29 cellular contexts compared by ENCODE assay signal in genomic region chr6:136843210-136843609, GRCh38.
"Had no signal": no experiment of that assay in that cellular context is flagged by ENCODE, and none has a peak within 500 bp of the region (broad histone marks: within the 10 kb centered on the region; RNA-seq: fewer than 3 reads in every experiment).

No MANE protein-coding gene starts in this region.

- ATAC-seq: left colon; natural killer cell treated with Interleukin-12 subunit alpha and Interleukin-12 subunit beta and Interleukin-15 and Interleukin-18, amount 100 ng/mL, for 72 hours; right lobe of liver; stimulated activated naive CD8-positive, alpha-beta T cell treated with anti-CD3 and anti-CD28 coated beads, Interleukin-15, amount 100 ng/mL, for 72 hours had no signal

- H3K9me3 Mint-ChIP-seq: dendritic cell treated with granulocyte-macrophage colony-stimulating factor and Interleukin-4, amounts not matched to agents 40 ng/mL and 50 ng/mL, for 4 days; immature natural killer cell; memory B cell; natural killer cell treated with Interleukin-12 subunit alpha and Interleukin-12 subunit beta and Interleukin-15 and Interleukin-18, amount 100 ng/mL, for 72 hours; stimulated activated naive CD8-positive, alpha-beta T cell treated with anti-CD3 and anti-CD28 coated beads, Interleukin-15, amount 100 ng/mL, for 72 hours had no signal

- H3K27me3 Mint-ChIP-seq: dendritic cell treated with granulocyte-macrophage colony-stimulating factor and Interleukin-4, amounts not matched to agents 40 ng/mL and 50 ng/mL, for 4 days; memory B cell; naive B cell; natural killer cell treated with Interleukin-12 subunit alpha and Interleukin-12 subunit beta and Interleukin-15 and Interleukin-18, amount 100 ng/mL, for 72 hours; progenitor cell of endocrine pancreas; stimulated activated naive CD8-positive, alpha-beta T cell treated with anti-CD3 and anti-CD28 coated beads, Interleukin-15, amount 100 ng/mL, for 72 hours had no signal

- H3K4me1 ChIP-seq: colonic mucosa, parathyroid adenoma, right lobe of liver, vagina had no signal

- H3K27ac ChIP-seq: colonic mucosa, esophagus squamous epithelium, neutrophil, parathyroid adenoma, right lobe of liver, thyroid gland, vagina had no signal

- H3K36me3 ChIP-seq: colonic mucosa, neutrophil, right lobe of liver, thyroid gland, vagina had no signal

- H3K4me1 Mint-ChIP-seq: endodermal cell; immature natural killer cell; stimulated activated naive CD8-positive, alpha-beta T cell treated with anti-CD3 and anti-CD28 coated beads, Interleukin-15, amount 100 ng/mL, for 72 hours had no signal

- H3K4me3 ChIP-seq: colonic mucosa, esophagus squamous epithelium, lung, right lobe of liver, smooth muscle cell, thyroid gland, vagina had no signal

- H3K9me3 ChIP-seq: colonic mucosa, esophagus squamous epithelium, neutrophil, right lobe of liver, thyroid gland, vagina had no signal

- H3K27ac Mint-ChIP-seq: dendritic cell treated with granulocyte-macrophage colony-stimulating factor and Interleukin-4, amounts not matched to agents 40 ng/mL and 50 ng/mL, for 4 days; endodermal cell; immature natural killer cell; memory B cell; natural killer cell treated with Interleukin-12 subunit alpha and Interleukin-12 subunit beta and Interleukin-15 and Interleukin-18, amount 100 ng/mL, for 72 hours; progenitor cell of endocrine pancreas; stimulated activated naive CD8-positive, alpha-beta T cell treated with anti-CD3 and anti-CD28 coated beads, Interleukin-15, amount 100 ng/mL, for 72 hours had no signal

- DNase-seq: colonic mucosa; effector CD8-positive, alpha-beta T cell; endodermal cell; esophagus squamous epithelium; foreskin melanocyte; hypothalamus; immature natural killer cell; islet precursor cell; kidney glomerular epithelial cell; left colon; naive B cell; right lobe of liver; stimulated activated CD4-positive, alpha-beta T cell treated with anti-CD3 and anti-CD28 coated beads, Interleukin-12 subunit alpha, Interleukin-12 subunit beta, amount 100 ng/mL, for 4 hours; stimulated activated CD4-positive, alpha-beta T cell treated with anti-CD3 and anti-CD28 coated beads, Interleukin-1b, Interleukin-23, amount 100 ng/mL, for 48 hours; stimulated activated CD4-positive, alpha-beta T cell treated with anti-CD3 and anti-CD28 coated beads, Interleukin-4, amount 100 ng/mL, for 1 hour; stimulated activated CD8-positive, alpha-beta memory T cell treated with anti-CD3 and anti-CD28 coated beads, Interleukin-4, amount 100 ng/mL, for 48 hours; stimulated activated naive CD4-positive, alpha-beta T cell; stimulated activated naive CD8-positive, alpha-beta T cell treated with anti-CD3 and anti-CD28 coated beads, Interleukin-15, amount 100 ng/mL, for 72 hours; thyroid gland had no signal

- H3K27me3 ChIP-seq: colonic mucosa, esophagus squamous epithelium, neutrophil, right lobe of liver, thyroid gland, vagina had no signal

- H3K4me3 Mint-ChIP-seq: dendritic cell treated with granulocyte-macrophage colony-stimulating factor and Interleukin-4, amounts not matched to agents 40 ng/mL and 50 ng/mL, for 4 days; endodermal cell; immature natural killer cell; memory B cell; naive B cell; natural killer cell treated with Interleukin-12 subunit alpha and Interleukin-12 subunit beta and Interleukin-15 and Interleukin-18, amount 100 ng/mL, for 72 hours; neural crest cell; stimulated activated naive CD8-positive, alpha-beta T cell treated with anti-CD3 and anti-CD28 coated beads, Interleukin-15, amount 100 ng/mL, for 72 hours had no signal
